Comparison of ENCODE assay signal across 1 cellular context in the genomic region with DNA sequence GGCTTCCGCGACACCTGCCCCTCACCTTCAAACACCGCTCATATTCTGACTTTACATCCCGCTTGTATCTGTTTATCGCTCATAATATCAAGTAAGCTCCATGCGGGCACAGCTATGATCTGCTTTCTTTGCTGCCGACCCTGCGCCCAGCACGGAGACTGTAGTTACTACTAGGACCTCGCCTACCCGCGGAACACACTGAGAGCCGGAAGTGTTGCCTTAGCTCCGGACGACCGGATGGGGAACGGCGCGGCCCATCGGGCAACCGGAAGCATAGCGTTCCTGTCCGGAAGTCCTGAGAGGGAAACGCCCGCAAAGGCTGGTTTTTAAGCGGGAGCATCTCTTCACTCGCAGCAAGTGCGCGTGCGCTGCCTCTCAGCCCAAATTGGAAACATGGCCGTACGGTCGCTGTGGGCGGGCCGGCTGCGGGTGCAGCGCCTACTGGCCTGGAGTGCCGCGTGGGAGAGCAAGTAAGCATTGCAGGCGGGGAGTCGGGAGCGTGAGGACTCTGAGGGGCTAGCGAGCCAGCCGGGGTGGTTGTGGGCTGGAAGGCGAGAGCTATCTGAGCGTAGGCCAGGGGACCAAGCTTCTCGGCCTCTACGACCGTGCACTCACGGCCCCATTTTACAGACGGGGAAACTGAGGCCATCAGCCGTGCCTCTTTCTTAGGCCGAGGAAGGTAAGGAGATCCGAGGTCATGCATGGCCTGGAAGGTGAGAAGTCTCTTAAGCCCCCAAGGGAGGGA.
A peak's percentile ranks its signal among the peaks of the same experiment; 100 is the strongest.
TF ChIP-seq lines count a peak whose summit lies in the region.

GRPEL2 (plus strand) TSS at position 353 of the 745 bp plus-strand sequence; CDS start at position 394, 41 bp downstream.

TF ChIP-seq in HepG2, 621 proteins besides CTCF, POLR2A, EP300 and RAD21 (continued from another document and continues in another):
- TF ChIP-seq, protein P1, sequence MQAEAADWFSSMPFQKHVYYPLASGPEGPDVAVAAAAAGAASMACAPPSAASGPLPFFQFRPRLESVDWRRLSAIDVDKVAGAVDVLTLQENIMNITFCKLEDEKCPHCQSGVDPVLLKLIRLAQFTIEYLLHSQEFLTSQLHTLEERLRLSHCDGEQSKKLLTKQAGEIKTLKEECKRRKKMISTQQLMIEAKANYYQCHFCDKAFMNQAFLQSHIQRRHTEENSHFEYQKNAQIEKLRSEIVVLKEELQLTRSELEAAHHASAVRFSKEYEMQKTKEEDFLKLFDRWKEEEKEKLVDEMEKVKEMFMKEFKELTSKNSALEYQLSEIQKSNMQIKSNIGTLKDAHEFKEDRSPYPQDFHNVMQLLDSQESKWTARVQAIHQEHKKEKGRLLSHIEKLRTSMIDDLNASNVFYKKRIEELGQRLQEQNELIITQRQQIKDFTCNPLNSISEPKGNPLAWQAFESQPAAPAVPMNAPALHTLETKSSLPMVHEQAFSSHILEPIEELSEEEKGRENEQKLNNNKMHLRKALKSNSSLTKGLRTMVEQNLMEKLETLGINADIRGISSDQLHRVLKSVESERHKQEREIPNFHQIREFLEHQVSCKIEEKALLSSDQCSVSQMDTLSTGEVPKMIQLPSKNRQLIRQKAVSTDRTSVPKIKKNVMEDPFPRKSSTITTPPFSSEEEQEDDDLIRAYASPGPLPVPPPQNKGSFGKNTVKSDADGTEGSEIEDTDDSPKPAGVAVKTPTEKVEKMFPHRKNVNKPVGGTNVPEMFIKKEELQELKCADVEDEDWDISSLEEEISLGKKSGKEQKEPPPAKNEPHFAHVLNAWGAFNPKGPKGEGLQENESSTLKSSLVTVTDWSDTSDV (CRISPR knock-in tag; IDR thresholded peaks at IDR 0.05), result no peak; the same call in 1 of the 2 replicates
- TF ChIP-seq YEATS2 (CRISPR knock-in tag; IDR thresholded peaks at IDR 0.05; ENCODE audit: borderline replicate concordance) (peak; percentile 95), ZNF616 (CRISPR knock-in tag; IDR thresholded peaks at IDR 0.05; ENCODE audit: low read depth) (no peak; the same call in 1 of the 2 replicates), KDM6A (CRISPR knock-in tag; IDR thresholded peaks at IDR 0.05; ENCODE audit: low read depth) (0 out of 2 replicates have a peak, but pooled peaks have one; percentile 26), DNMT3B (CRISPR knock-in tag; conservative IDR thresholded peaks at IDR 0.05) (no peak; the same call in 1 of the 2 replicates), MBD4 (IDR thresholded peaks at IDR 0.05; ENCODE audit: borderline replicate concordance, low read length) (no peak), ZNF160 (CRISPR knock-in tag; IDR thresholded peaks at IDR 0.05) (peak; percentile 21; the same call in 1 of the 2 replicates), TCF7 (IDR thresholded peaks at IDR 0.05; ENCODE audit: low read depth) (no peak), ZNF3 (CRISPR knock-in tag; IDR thresholded peaks at IDR 0.05) (no peak), ZNF547 (CRISPR knock-in tag; IDR thresholded peaks at IDR 0.05) (peak; percentile 85), TARDBP (CRISPR knock-in tag; IDR thresholded peaks at IDR 0.05) (peak; percentile 98), ZNF407 (CRISPR knock-in tag; IDR thresholded peaks at IDR 0.05; ENCODE audit: not compliant biosample characterization) (no peak), TBX2 (CRISPR knock-in tag; IDR thresholded peaks at IDR 0.05; ENCODE audit: borderline replicate concordance) (peak; percentile 56), ZNF883 (CRISPR knock-in tag; IDR thresholded peaks at IDR 0.05; ENCODE audit: not compliant biosample characterization) (no peak), SAP130 (CRISPR knock-in tag; IDR thresholded peaks at IDR 0.05; ENCODE audit: low read depth) (peak; percentile 96), CHD4 (IDR thresholded peaks at IDR 0.05; ENCODE audit: borderline replicate concordance, low read length) (peak; percentile 84; the same call in 1 of the 2 replicates), SRF (IDR thresholded peaks at IDR 0.05; ENCODE audit: low read depth, low read length) (no peak), THRA (CRISPR knock-in tag; IDR thresholded peaks at IDR 0.05; ENCODE audit: borderline replicate concordance) (peak; percentile 74; the same call in 1 of the 2 replicates), ZNF121 (CRISPR knock-in tag; IDR thresholded peaks at IDR 0.05) (no peak), ZC3H4 (CRISPR knock-in tag; IDR thresholded peaks at IDR 0.05; ENCODE audit: borderline replicate concordance) (no peak)
- TF ChIP-seq, protein P2, sequence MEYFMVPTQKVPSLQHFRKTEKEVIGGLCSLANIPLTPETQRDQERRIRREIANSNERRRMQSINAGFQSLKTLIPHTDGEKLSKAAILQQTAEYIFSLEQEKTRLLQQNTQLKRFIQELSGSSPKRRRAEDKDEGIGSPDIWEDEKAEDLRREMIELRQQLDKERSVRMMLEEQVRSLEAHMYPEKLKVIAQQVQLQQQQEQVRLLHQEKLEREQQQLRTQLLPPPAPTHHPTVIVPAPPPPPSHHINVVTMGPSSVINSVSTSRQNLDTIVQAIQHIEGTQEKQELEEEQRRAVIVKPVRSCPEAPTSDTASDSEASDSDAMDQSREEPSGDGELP (IDR thresholded peaks at IDR 0.05; ENCODE audit: borderline replicate concordance, low read depth), result peak; percentile 24; the same call in 1 of the 2 replicates
- TF ChIP-seq, protein P3, sequence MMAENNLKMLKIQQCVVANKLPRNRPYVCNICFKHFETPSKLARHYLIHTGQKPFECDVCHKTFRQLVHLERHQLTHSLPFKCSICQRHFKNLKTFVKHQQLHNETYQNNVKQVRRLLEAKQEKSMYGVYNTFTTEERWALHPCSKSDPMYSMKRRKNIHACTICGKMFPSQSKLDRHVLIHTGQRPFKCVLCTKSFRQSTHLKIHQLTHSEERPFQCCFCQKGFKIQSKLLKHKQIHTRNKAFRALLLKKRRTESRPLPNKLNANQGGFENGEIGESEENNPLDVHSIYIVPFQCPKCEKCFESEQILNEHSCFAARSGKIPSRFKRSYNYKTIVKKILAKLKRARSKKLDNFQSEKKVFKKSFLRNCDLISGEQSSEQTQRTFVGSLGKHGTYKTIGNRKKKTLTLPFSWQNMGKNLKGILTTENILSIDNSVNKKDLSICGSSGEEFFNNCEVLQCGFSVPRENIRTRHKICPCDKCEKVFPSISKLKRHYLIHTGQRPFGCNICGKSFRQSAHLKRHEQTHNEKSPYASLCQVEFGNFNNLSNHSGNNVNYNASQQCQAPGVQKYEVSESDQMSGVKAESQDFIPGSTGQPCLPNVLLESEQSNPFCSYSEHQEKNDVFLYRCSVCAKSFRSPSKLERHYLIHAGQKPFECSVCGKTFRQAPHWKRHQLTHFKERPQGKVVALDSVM (CRISPR knock-in tag; IDR thresholded peaks at IDR 0.05), result peak; percentile 34
- TF ChIP-seq, protein P4, sequence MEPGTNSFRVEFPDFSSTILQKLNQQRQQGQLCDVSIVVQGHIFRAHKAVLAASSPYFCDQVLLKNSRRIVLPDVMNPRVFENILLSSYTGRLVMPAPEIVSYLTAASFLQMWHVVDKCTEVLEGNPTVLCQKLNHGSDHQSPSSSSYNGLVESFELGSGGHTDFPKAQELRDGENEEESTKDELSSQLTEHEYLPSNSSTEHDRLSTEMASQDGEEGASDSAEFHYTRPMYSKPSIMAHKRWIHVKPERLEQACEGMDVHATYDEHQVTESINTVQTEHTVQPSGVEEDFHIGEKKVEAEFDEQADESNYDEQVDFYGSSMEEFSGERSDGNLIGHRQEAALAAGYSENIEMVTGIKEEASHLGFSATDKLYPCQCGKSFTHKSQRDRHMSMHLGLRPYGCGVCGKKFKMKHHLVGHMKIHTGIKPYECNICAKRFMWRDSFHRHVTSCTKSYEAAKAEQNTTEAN (CRISPR knock-in tag; conservative IDR thresholded peaks at IDR 0.05), result 0 out of 2 replicates have a peak, but pooled peaks have one; percentile 14
- TF ChIP-seq, protein P5, sequence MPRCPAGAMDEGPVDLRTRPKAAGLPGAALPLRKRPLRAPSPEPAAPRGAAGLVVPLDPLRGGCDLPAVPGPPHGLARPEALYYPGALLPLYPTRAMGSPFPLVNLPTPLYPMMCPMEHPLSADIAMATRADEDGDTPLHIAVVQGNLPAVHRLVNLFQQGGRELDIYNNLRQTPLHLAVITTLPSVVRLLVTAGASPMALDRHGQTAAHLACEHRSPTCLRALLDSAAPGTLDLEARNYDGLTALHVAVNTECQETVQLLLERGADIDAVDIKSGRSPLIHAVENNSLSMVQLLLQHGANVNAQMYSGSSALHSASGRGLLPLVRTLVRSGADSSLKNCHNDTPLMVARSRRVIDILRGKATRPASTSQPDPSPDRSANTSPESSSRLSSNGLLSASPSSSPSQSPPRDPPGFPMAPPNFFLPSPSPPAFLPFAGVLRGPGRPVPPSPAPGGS (CRISPR knock-in tag; IDR thresholded peaks at IDR 0.05), result peak; percentile 88
- TF ChIP-seq, protein P6, sequence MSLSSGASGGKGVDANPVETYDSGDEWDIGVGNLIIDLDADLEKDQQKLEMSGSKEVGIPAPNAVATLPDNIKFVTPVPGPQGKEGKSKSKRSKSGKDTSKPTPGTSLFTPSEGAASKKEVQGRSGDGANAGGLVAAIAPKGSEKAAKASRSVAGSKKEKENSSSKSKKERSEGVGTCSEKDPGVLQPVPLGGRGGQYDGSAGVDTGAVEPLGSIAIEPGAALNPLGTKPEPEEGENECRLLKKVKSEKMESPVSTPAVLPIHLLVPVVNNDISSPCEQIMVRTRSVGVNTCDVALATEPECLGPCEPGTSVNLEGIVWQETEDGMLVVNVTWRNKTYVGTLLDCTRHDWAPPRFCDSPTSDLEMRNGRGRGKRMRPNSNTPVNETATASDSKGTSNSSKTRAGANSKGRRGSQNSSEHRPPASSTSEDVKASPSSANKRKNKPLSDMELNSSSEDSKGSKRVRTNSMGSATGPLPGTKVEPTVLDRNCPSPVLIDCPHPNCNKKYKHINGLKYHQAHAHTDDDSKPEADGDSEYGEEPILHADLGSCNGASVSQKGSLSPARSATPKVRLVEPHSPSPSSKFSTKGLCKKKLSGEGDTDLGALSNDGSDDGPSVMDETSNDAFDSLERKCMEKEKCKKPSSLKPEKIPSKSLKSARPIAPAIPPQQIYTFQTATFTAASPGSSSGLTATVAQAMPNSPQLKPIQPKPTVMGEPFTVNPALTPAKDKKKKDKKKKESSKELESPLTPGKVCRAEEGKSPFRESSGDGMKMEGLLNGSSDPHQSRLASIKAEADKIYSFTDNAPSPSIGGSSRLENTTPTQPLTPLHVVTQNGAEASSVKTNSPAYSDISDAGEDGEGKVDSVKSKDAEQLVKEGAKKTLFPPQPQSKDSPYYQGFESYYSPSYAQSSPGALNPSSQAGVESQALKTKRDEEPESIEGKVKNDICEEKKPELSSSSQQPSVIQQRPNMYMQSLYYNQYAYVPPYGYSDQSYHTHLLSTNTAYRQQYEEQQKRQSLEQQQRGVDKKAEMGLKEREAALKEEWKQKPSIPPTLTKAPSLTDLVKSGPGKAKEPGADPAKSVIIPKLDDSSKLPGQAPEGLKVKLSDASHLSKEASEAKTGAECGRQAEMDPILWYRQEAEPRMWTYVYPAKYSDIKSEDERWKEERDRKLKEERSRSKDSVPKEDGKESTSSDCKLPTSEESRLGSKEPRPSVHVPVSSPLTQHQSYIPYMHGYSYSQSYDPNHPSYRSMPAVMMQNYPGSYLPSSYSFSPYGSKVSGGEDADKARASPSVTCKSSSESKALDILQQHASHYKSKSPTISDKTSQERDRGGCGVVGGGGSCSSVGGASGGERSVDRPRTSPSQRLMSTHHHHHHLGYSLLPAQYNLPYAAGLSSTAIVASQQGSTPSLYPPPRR (CRISPR knock-in tag; IDR thresholded peaks at IDR 0.05; ENCODE audit: borderline replicate concordance), result peak; percentile 22; the same call in 1 of the 2 replicates
